In genomic region chr15:67784856-67785430, GRCh38 we compare ENCODE assay signal across 14 cellular contexts. TPM values are rescaled to one million over a fixed set of nuclear protein-coding genes. Genes with fewer than 3 reads are reported as not detected.
DNase-seq lines count a peak whose midpoint lies in the region; ATAC-seq and TF ChIP-seq lines count a peak whose summit lies in the region.
"Had no signal": no experiment of that assay in that cellular context is flagged by ENCODE, and none has a peak within 500 bp of the region (broad histone marks: within the 10 kb centered on the region; RNA-seq: fewer than 3 reads in every experiment).

No MANE protein-coding gene starts in this region.

- H3K27ac ChIP-seq in CD4-positive, alpha-beta T cell (ENCODE audit: low read depth, low read length) = no peak overlapping the region
- H3K27ac ChIP-seq in OCI-LY3 (ENCODE audit: low read length) = peak overlapping the region; percentile 68

- no peak overlapping the region; the same call in 1 of the 2 replicates for H3K9ac ChIP-seq in OCI-LY3 (ENCODE audit: low read length)

- ATAC-seq in CD4-positive, alpha-beta T cell (ENCODE audit: poor library complexity) = no peak
- ATAC-seq in GM19324 (IDR thresholded peaks at IDR 0.05; ENCODE audit: low FRiP score, unreplicated experiment) (peak; percentile 11), HG02970 (IDR thresholded peaks at IDR 0.05; ENCODE audit: low FRiP score, unreplicated experiment) (peak; percentile 15)
- ATAC-seq in activated T-cell treated with anti-CD3 and anti-CD28 coated beads, Interleukin-2, amount 50 U/mL, for 4 hours = no peak
- ATAC-seq: left ventricle myocardium superior, WTC11 had no signal

- H3K4me3 Mint-ChIP-seq in CD4-positive, alpha-beta T cell = no peak overlapping the region
- H3K4me3 Mint-ChIP-seq in activated T-cell treated with anti-CD3 and anti-CD28 coated beads, Interleukin-2, amount 50 U/mL, for 4 hours = no peak overlapping the region
- H3K4me3 Mint-ChIP-seq: WTC11 had no signal

- peak overlapping the region; percentile 30 for H3K4me3 ChIP-seq in OCI-LY3 (ENCODE audit: low read length)

- peaks cover 38% of the 10 kb centered on the region for H3K4me1 ChIP-seq in OCI-LY3 (ENCODE audit: low read length)

- no peak overlapping the region for H2AFZ ChIP-seq in OCI-LY3 (ENCODE audit: low read depth, low read length)

- H3K36me3 Mint-ChIP-seq in CD4-positive, alpha-beta T cell (ENCODE audit: low read depth) = peaks cover 25% of the 10 kb centered on the region
- peaks cover 16% of the 10 kb centered on the region for H3K36me3 Mint-ChIP-seq in activated T-cell treated with anti-CD3 and anti-CD28 coated beads, Interleukin-2, amount 50 U/mL, for 4 hours (ENCODE audit: insufficient read depth)
- H3K36me3 Mint-ChIP-seq: WTC11 had no signal

- H4K20me1 ChIP-seq in OCI-LY3 (ENCODE audit: insufficient read depth, low read length) = no peaks in the 10 kb centered on the region

- no peak for DNase-seq in CD4-positive, alpha-beta T cell
- DNase-seq in HK-2 (ENCODE audit: unreplicated experiment) = no peak
- no peak for DNase-seq in activated T-cell treated with anti-CD3 and anti-CD28 coated beads, Interleukin-2, amount 50 U/mL, for 4 hours
- DNase-seq in middle frontal gyrus (ENCODE audit: extremely low spot score, low spot score) = no peak
- DNase-seq in SK-N-DZ (ENCODE audit: low spot score) = no peak
- DNase-seq: left ventricle myocardium superior, NCI-H226 had no signal

- POLR2A ChIA-PET in CD4-positive, alpha-beta T cell (lab: Charles Lee) = interaction anchor here (1.0 to 2.4 kb wide), 9 partner anchors 36 to 56 kb away, joined by 3 to 9 read pairs (median 5); partner anchors contain the start of gene RNU6-1

- intact Hi-C loops in CD4-positive, alpha-beta T cell (cut with DNase I, micrococcal nuclease) = no loop called here

- no peaks in the 10 kb centered on the region for H3K79me2 ChIP-seq in OCI-LY3 (ENCODE audit: low read length)

- peaks cover 45% of the 10 kb centered on the region for H3K4me1 Mint-ChIP-seq in CD4-positive, alpha-beta T cell (ENCODE audit: low read depth)
- H3K4me1 Mint-ChIP-seq in activated T-cell treated with anti-CD3 and anti-CD28 coated beads, Interleukin-2, amount 50 U/mL, for 4 hours (ENCODE audit: low read depth) = peaks cover 29% of the 10 kb centered on the region

- CTCF ChIA-PET in CD4-positive, alpha-beta T cell (lab: Charles Lee) = interaction anchor here (1.5 kb wide), 1 partner anchor 10 kb away, joined by 3 read pairs; no protein-coding TSS in a partner anchor

- H3K36me3 ChIP-seq in OCI-LY3 (replicated peaks; ENCODE audit: low read depth, low read length) = peaks cover 6% of the 10 kb centered on the region

- no peaks in the 10 kb centered on the region for H3K9me3 ChIP-seq in CD4-positive, alpha-beta T cell (ENCODE audit: control insufficient read depth, low read length)
- H3K9me3 ChIP-seq in OCI-LY3 (ENCODE audit: insufficient read depth, low read length) = peaks cover 14% of the 10 kb centered on the region; the same call in 1 of the 2 replicates

- no peak for TF ChIP-seq CTCF in CD4-positive, alpha-beta T cell (IDR thresholded peaks at IDR 0.05)
- TF ChIP-seq CTCF in OCI-LY3 (IDR thresholded peaks at IDR 0.05; ENCODE audit: low read depth, low read length) = no peak

- H3K9me3 Mint-ChIP-seq in CD4-positive, alpha-beta T cell = no peaks in the 10 kb centered on the region
- no peaks in the 10 kb centered on the region for H3K9me3 Mint-ChIP-seq in activated T-cell treated with anti-CD3 and anti-CD28 coated beads, Interleukin-2, amount 50 U/mL, for 4 hours
- H3K9me3 Mint-ChIP-seq: WTC11 had no signal

- no peaks in the 10 kb centered on the region for H3K27me3 Mint-ChIP-seq in CD4-positive, alpha-beta T cell
- no peaks in the 10 kb centered on the region for H3K27me3 Mint-ChIP-seq in activated T-cell treated with anti-CD3 and anti-CD28 coated beads, Interleukin-2, amount 50 U/mL, for 4 hours (ENCODE audit: low read depth)

- peak overlapping the region; percentile 61 for H3K27ac Mint-ChIP-seq in CD4-positive, alpha-beta T cell
- H3K27ac Mint-ChIP-seq: WTC11 had no signal

- H3K27me3 ChIP-seq in CD4-positive, alpha-beta T cell (ENCODE audit: control insufficient read depth, insufficient read depth, low read length) = no peaks in the 10 kb centered on the region
- H3K27me3 ChIP-seq in OCI-LY3 (ENCODE audit: low read depth, low read length) = no peaks in the 10 kb centered on the region

- peak overlapping the region; percentile 70 for H3K4me2 ChIP-seq in OCI-LY3 (ENCODE audit: low read length)

RNA-seq across cellular contexts. Expression of gene SKOR1, which starts 40.4 kb away (rescaled TPM):
- 1 to 10 TPM; 1.8 to 2.2 TPM for total RNA-seq in CD4-positive, alpha-beta T cell
- under 1 TPM; 0.15 to 0.34 (median 0.33) TPM for total RNA-seq in activated T-cell treated with anti-CD3 and anti-CD28 coated beads, Interleukin-2, amount 50 U/mL, for 4 hours
- polyA plus RNA-seq in SK-N-DZ (2014; cell fraction: cytosol; rRNA removed) = 0.16 and 0.45 TPM in 2 replicates
- 0.12 and 0.49 TPM in 2 replicates for polyA plus RNA-seq in SK-N-DZ (2014; cell fraction: nucleus; rRNA removed)

RNA-seq across cellular contexts. Expression of gene RNU6-1, which starts 54.9 kb away (rescaled TPM):
- not detected for total RNA-seq in CD4-positive, alpha-beta T cell
- total RNA-seq in activated T-cell treated with anti-CD3 and anti-CD28 coated beads, Interleukin-2, amount 50 U/mL, for 4 hours = not detected
- polyA plus RNA-seq in SK-N-DZ (2014; cell fraction: cytosol; rRNA removed) = not detected in 2 replicates
- not detected in 2 replicates for polyA plus RNA-seq in SK-N-DZ (2014; cell fraction: nucleus; rRNA removed)
- total RNA-seq: bronchial epithelial cell, endothelial cell of umbilical vein, left ventricle myocardium superior, osteoblast, WTC11 had no signal
- polyA plus RNA-seq: endothelial cell of umbilical vein had no signal

Comparison
In these comparisons a context has a peak if more than half of its experiments do, and no peak if none do; other contexts are left out.
1. ATAC-seq: peak in GM19324 (single experiment) and HG02970 (single experiment); none in CD4-positive, alpha-beta T cell (single experiment) and activated T-cell treated with anti-CD3 and anti-CD28 coated beads, Interleukin-2, amount 50 U/mL, for 4 hours (0 of 2).